21 cellular contexts compared by ENCODE assay signal in the genomic region with DNA sequence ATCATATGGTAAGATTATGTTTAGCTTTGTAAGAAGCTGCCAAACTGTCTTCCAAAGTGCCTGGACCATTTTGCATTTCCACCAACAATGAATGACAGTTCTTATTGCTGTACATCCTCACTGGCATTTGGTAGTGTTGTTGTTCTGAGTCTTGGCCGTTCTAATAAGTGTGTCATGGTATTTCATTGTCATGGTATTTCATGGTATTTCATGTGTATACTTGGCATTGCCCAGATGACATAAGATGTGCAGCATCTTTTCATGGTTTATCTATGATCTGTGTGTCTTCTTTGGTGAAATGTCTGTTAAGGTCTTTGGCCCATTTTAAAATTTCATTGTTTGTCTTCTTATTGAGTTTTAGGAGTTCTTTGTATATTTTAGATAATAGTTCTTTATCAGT.
A peak's percentile ranks its signal among the peaks of the same experiment; 100 is the strongest.
DNase-seq lines count a peak whose midpoint lies in the region; ATAC-seq, FAIRE-seq and TF ChIP-seq lines count a peak whose summit lies in the region.
"Had no signal": no experiment of that assay in that cellular context is flagged by ENCODE, and none has a peak within 500 bp of the region (broad histone marks: within the 10 kb centered on the region; RNA-seq: fewer than 3 reads in every experiment).

No MANE protein-coding gene starts in this region.

- intact Hi-C loops in CD4-positive, alpha-beta memory T cell (cut with micrococcal nuclease), result loop anchor here (1.0 kb wide), 2 partner anchors 11 to 26 kb away; no protein-coding TSS in a partner anchor
- intact Hi-C loops in left ventricle myocardium superior (cut with micrococcal nuclease), result no loop called here

- H3K36me3 Mint-ChIP-seq in CD4-positive, alpha-beta memory T cell, result no peaks in the 10 kb centered on the region
- peaks cover 8% of the 10 kb centered on the region for H3K36me3 Mint-ChIP-seq in effector memory CD8-positive, alpha-beta T cell (ENCODE audit: insufficient read depth)
- H3K36me3 Mint-ChIP-seq: mesothelial cell of epicardium had no signal

- peak overlapping the region; percentile 52; the same call in 2 of the 3 replicates for H3K4me2 ChIP-seq in A549

- 79% methylated on average over 1 of the region's 1 CpG for WGBS in A549 (ENCODE audit: missing lambda C conversion rate)

- TF ChIP-seq RAD21 in A549 (conservative IDR thresholded peaks at IDR 0.05 in 1 of 2, IDR thresholded peaks at IDR 0.05 in 1 of 2), result no peak

- CTCF ChIA-PET in A549 (lab: Yijun Ruan, JAX), result interaction anchor here (0.9 kb wide), 1 partner anchor 268 kb away, joined by 3 read pairs; no protein-coding TSS in a partner anchor
- CTCF ChIA-PET in CD4-positive, alpha-beta memory T cell (lab: Charles Lee; ENCODE audit: partially characterized antibody), result interaction anchor here (0.8 to 1.8 kb wide), 4 partner anchors 20 to 268 kb away, joined by 3 to 6 read pairs (median 4); no protein-coding TSS in a partner anchor

- H3K27ac ChIP-seq in A549 (peak overlapping the region; percentile 54 to 79; a peak in 4 of 6 replicates), RWPE2 (ENCODE audit: poor library complexity, severe bottlenecking) (peak overlapping the region; percentile 55)
- no peak overlapping the region for H3K27ac ChIP-seq in CD4-positive, alpha-beta memory T cell (ENCODE audit: low read depth, low read length)
- H3K27ac ChIP-seq: left ventricle myocardium inferior had no signal

- H3K4me3 Mint-ChIP-seq in CD4-positive, alpha-beta memory T cell, result peak overlapping the region in 6 of 8 donors; percentile 14 to 58 (median 53)
- H3K4me3 Mint-ChIP-seq in effector memory CD8-positive, alpha-beta T cell, result peak overlapping the region; percentile 67 to 84
- H3K4me3 Mint-ChIP-seq: activated CD4-positive, alpha-beta memory T cell treated with anti-CD3 and anti-CD28 coated beads, Interleukin-2, amount 10 ng/mL, durations not matched to agents 7 days and 5 days; activated naive CD4-positive, alpha-beta T cell treated with anti-CD3 and anti-CD28 coated beads for 36 hours; mesothelial cell of epicardium had no signal

- no peak for DNase-seq in A549 (ENCODE audit: low read depth in 1 of 2, low spot score in 1 of 2)
- no peak for DNase-seq in CD4-positive, alpha-beta memory T cell
- no peak for DNase-seq in RWPE2 (ENCODE audit: low spot score)
- DNase-seq in effector memory CD8-positive, alpha-beta T cell, result no peak
- no peak for DNase-seq in iPS-NIHi7 (ENCODE audit: extremely low spot score)
- DNase-seq in left ventricle myocardium superior, result no peak
- DNase-seq in activated CD4-positive, alpha-beta T cell treated with anti-CD3 and anti-CD28 coated beads for 4 hours, result no peak
- DNase-seq: activated CD4-positive, alpha-beta memory T cell treated with anti-CD3 and anti-CD28 coated beads, Interleukin-2, amount 10 ng/mL, durations not matched to agents 7 days and 5 days; activated naive CD4-positive, alpha-beta T cell treated with anti-CD3 and anti-CD28 coated beads for 36 hours; activated T-cell treated with anti-CD3 and anti-CD28 coated beads, Interleukin-2, amount 50 U/mL, for 24 hours; cerebellar nuclear complex; DMS79; left ventricle myocardium inferior; MV-4-11; NCI-H1694; NCI-H2171 treated with DMSO at 0.1 percent for 48 hours; NCI-H524 treated with DMSO at 0.1 percent for 48 hours; SHP77; T-helper 1 cell had no signal

- no peak overlapping the region for H3K4me3 ChIP-seq in A549
- no peak overlapping the region for H3K4me3 ChIP-seq in CD4-positive, alpha-beta memory T cell (ENCODE audit: low read length in 2 of 2)
- H3K4me3 ChIP-seq in RWPE2 (ENCODE audit: severe bottlenecking), result no peak overlapping the region
- H3K4me3 ChIP-seq: left ventricle myocardium inferior had no signal

- H3K9me3 ChIP-seq in A549, result no peaks in the 10 kb centered on the region
- H3K9me3 ChIP-seq in CD4-positive, alpha-beta memory T cell (ENCODE audit: control insufficient read depth in 1 of 2, low read length in 2 of 2), result no peaks in the 10 kb centered on the region
- no peaks in the 10 kb centered on the region for H3K9me3 ChIP-seq in RWPE2 (ENCODE audit: severe bottlenecking)
- H3K9me3 ChIP-seq: left ventricle myocardium inferior had no signal

- H3K4me1 ChIP-seq in A549, result peaks cover 20% of the 10 kb centered on the region
- peaks cover 73% of the 10 kb centered on the region for H3K4me1 ChIP-seq in CD4-positive, alpha-beta memory T cell (ENCODE audit: insufficient read depth, low read length)
- H3K4me1 ChIP-seq in RWPE2 (ENCODE audit: insufficient read depth, poor library complexity, severe bottlenecking), result peaks cover 22% of the 10 kb centered on the region
- H3K4me1 ChIP-seq: left ventricle myocardium inferior had no signal

- TF ChIP-seq EP300 in A549 (IDR thresholded peaks at IDR 0.05), result no peak

- no peak for ATAC-seq in A549
- no peak for ATAC-seq in RWPE2 (ENCODE audit: low read depth)
- no peak for ATAC-seq in effector memory CD8-positive, alpha-beta T cell (replicated peaks)
- ATAC-seq in GM21515 (IDR thresholded peaks at IDR 0.05; ENCODE audit: unreplicated experiment), result no peak
- no peak for ATAC-seq in left ventricle myocardium superior

- no peaks in the 10 kb centered on the region for H3K9me3 Mint-ChIP-seq in CD4-positive, alpha-beta memory T cell
- H3K9me3 Mint-ChIP-seq in effector memory CD8-positive, alpha-beta T cell, result no peaks in the 10 kb centered on the region
- H3K9me3 Mint-ChIP-seq: activated CD4-positive, alpha-beta memory T cell treated with anti-CD3 and anti-CD28 coated beads, Interleukin-2, amount 10 ng/mL, durations not matched to agents 7 days and 5 days; activated naive CD4-positive, alpha-beta T cell treated with anti-CD3 and anti-CD28 coated beads for 36 hours; activated T-cell treated with anti-CD3 and anti-CD28 coated beads, Interleukin-2, amount 50 U/mL, for 24 hours had no signal

- H3K4me1 Mint-ChIP-seq in CD4-positive, alpha-beta memory T cell, result peaks cover 51 to 71% (median 62%) of the 10 kb centered on the region in 4 donors
- H3K4me1 Mint-ChIP-seq in effector memory CD8-positive, alpha-beta T cell (ENCODE audit: low read depth in 2 of 2), result peaks cover 43 to 62% of the 10 kb centered on the region in 2 donors
- H3K4me1 Mint-ChIP-seq: mesothelial cell of epicardium had no signal

- TF ChIP-seq CTCF in A549 (IDR thresholded peaks at IDR 0.05), result no peak
- TF ChIP-seq CTCF in RWPE2 (IDR thresholded peaks at IDR 0.05; ENCODE audit: poor library complexity, severe bottlenecking), result no peak

- no peaks in the 10 kb centered on the region for H3K27me3 Mint-ChIP-seq in CD4-positive, alpha-beta memory T cell
- H3K27me3 Mint-ChIP-seq in effector memory CD8-positive, alpha-beta T cell, result no peaks in the 10 kb centered on the region
- H3K27me3 Mint-ChIP-seq: activated CD4-positive, alpha-beta memory T cell treated with anti-CD3 and anti-CD28 coated beads, Interleukin-2, amount 10 ng/mL, durations not matched to agents 7 days and 5 days; activated T-cell treated with anti-CD3 and anti-CD28 coated beads, Interleukin-2, amount 50 U/mL, for 24 hours had no signal

- no peaks in the 10 kb centered on the region for H3K27me3 ChIP-seq in CD4-positive, alpha-beta memory T cell (ENCODE audit: insufficient read depth, low read length)
- no peaks in the 10 kb centered on the region for H3K27me3 ChIP-seq in RWPE2 (ENCODE audit: insufficient read depth, poor library complexity, severe bottlenecking)

- FAIRE-seq in A549 (lab: Jason Lieb, UNC), result peak; percentile 68

- no peaks in the 10 kb centered on the region for H3K36me3 ChIP-seq in CD4-positive, alpha-beta memory T cell (ENCODE audit: insufficient read depth, low read length)
- H3K36me3 ChIP-seq in RWPE2 (ENCODE audit: low read depth), result 0 out of 2 replicates have a peak, but pooled peaks cover under 1% of the 10 kb centered on the region
- H3K36me3 ChIP-seq: left ventricle myocardium inferior had no signal

- no peak for TF ChIP-seq POLR2A in A549 (IDR thresholded peaks at IDR 0.05; ENCODE audit: low read length)

- POLR2A ChIA-PET in A549 (lab: Yijun Ruan, JAX), result no interaction called here
- POLR2A ChIA-PET in CD4-positive, alpha-beta memory T cell (lab: Charles Lee; ENCODE audit: partially characterized antibody), result interaction anchor here (1.4 to 3.2 kb wide), 5 partner anchors 10 to 236 kb away, joined by 3 to 17 read pairs (median 5); no protein-coding TSS in a partner anchor

- H3K27ac Mint-ChIP-seq in CD4-positive, alpha-beta memory T cell, result peak overlapping the region; percentile 10 to 89 (median 63)
- peak overlapping the region; percentile 69 to 84 for H3K27ac Mint-ChIP-seq in effector memory CD8-positive, alpha-beta T cell
- H3K27ac Mint-ChIP-seq: activated naive CD4-positive, alpha-beta T cell treated with anti-CD3 and anti-CD28 coated beads for 36 hours; activated T-cell treated with anti-CD3 and anti-CD28 coated beads, Interleukin-2, amount 50 U/mL, for 24 hours; mesothelial cell of epicardium had no signal

TF ChIP-seq in A549, 52 proteins besides CTCF, POLR2A, EP300 and RAD21:
- TF ChIP-seq NFE2L2 (conservative IDR thresholded peaks at IDR 0.05; ENCODE audit: low read length) (no peak), ZC3H11A (IDR thresholded peaks at IDR 0.05) (no peak)
- TF ChIP-seq, protein P1, sequence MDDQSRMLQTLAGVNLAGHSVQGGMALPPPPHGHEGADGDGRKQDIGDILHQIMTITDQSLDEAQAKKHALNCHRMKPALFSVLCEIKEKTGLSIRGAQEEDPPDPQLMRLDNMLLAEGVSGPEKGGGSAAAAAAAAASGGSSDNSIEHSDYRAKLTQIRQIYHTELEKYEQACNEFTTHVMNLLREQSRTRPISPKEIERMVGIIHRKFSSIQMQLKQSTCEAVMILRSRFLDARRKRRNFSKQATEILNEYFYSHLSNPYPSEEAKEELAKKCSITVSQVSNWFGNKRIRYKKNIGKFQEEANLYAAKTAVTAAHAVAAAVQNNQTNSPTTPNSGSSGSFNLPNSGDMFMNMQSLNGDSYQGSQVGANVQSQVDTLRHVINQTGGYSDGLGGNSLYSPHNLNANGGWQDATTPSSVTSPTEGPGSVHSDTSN (IDR thresholded peaks at IDR 0.05), result no peak
